Comparison of ENCODE assay signal across 8 cellular contexts in the genomic region with DNA sequence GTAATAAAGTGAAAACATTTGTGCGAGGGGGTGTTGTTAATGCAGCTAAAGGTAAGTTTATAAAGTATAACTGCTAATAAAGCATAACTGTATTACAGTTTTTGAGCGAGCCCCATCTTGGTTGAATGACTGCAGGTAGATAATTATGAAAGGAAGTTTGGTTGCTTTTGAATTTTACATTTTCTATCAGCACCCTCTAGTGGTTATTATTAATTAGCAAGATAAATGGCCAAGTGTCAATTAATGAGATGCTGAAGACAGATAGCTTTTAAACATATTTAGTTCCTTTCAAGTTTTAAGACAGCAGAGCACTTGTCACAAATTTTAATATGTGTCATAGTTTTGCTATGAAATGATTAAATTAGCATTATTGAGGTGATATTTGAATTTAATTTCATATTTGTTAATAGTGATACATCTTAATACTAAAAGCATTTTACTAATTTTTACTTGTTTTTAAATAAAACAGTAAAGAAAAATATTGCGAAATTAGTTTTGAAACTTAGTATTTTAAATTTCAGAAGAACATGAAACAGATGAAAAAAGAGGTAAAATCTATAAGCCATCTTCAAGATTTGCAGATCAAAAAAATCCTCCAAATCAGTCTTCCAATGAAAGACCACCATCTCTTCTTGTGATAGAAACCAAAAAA. TPM values are rescaled to one million over a fixed set of nuclear protein-coding genes. Genes with fewer than 3 reads are reported as not detected.
DNase-seq lines count a peak whose midpoint lies in the region; ATAC-seq and TF ChIP-seq lines count a peak whose summit lies in the region.

No MANE protein-coding gene starts in this region.

- H3K27ac ChIP-seq in heart right ventricle = no peak overlapping the region
- no peak overlapping the region for H3K27ac ChIP-seq in foreskin keratinocyte
- H3K27ac ChIP-seq in vagina = no peak overlapping the region

- H3K36me3 ChIP-seq in heart right ventricle (peaks cover 0 to 100% (median 38%) of the 10 kb centered on the region in 9 donors), vagina (peaks cover 0 to 44% of the 10 kb centered on the region in 2 donors)

- H3K4me3 ChIP-seq in heart right ventricle (no peak overlapping the region), vagina (no peak overlapping the region)

- no peaks in the 10 kb centered on the region for H3K9me3 ChIP-seq in heart right ventricle
- H3K9me3 ChIP-seq in vagina = no peaks in the 10 kb centered on the region

- intact Hi-C loops in heart right ventricle (cut with DNase I) (loop anchor here in 1 of 10 donors (5.0 kb wide), 1 partner anchor 419 kb away; a partner anchor contains a TSS), Right ventricle myocardium superior (cut with DNase I) (no loop called here), vagina (cut with DNase I) (no loop called here)

- 89 to 94% methylated on average over 3 of the region's 3 CpGs for WGBS in heart right ventricle, 2 donors

- H3K4me1 Mint-ChIP-seq in activated T-cell treated with anti-CD3 and anti-CD28 coated beads, Interleukin-2, amount 50 U/mL, for 24 hours (ENCODE audit: low read depth) = peaks cover 23% of the 10 kb centered on the region

- H3K36me3 Mint-ChIP-seq in activated T-cell treated with anti-CD3 and anti-CD28 coated beads, Interleukin-2, amount 50 U/mL, for 24 hours (ENCODE audit: low read depth) = peaks cover 93% of the 10 kb centered on the region

- TF ChIP-seq CTCF in heart right ventricle (IDR thresholded peaks at IDR 0.05) (peak; percentile 30 to 70 (median 63)), foreskin keratinocyte (conservative IDR thresholded peaks at IDR 0.05) (peak; percentile 66), vagina (IDR thresholded peaks at IDR 0.05) (peak; percentile 22 to 33 (median 30))

- no peak for ATAC-seq in heart right ventricle
- no peak for ATAC-seq in Right ventricle myocardium superior (ENCODE audit: poor library complexity)
- ATAC-seq in foreskin keratinocyte = no peak
- no peak for ATAC-seq in GM19035 (IDR thresholded peaks at IDR 0.05; ENCODE audit: unreplicated experiment)

- H3K4me3 Mint-ChIP-seq in activated T-cell treated with anti-CD3 and anti-CD28 coated beads, Interleukin-2, amount 50 U/mL, for 24 hours = no peak overlapping the region

- H3K4me1 ChIP-seq in heart right ventricle = peaks cover 0 to 3% (median 0%) of the 10 kb centered on the region in 9 donors
- H3K4me1 ChIP-seq in foreskin keratinocyte = no peaks in the 10 kb centered on the region
- H3K4me1 ChIP-seq in vagina = no peaks in the 10 kb centered on the region

- H3K27me3 ChIP-seq in heart right ventricle (no peaks in the 10 kb centered on the region), foreskin keratinocyte (no peaks in the 10 kb centered on the region), vagina (no peaks in the 10 kb centered on the region)

- no peak overlapping the region for H3K27ac Mint-ChIP-seq in activated T-cell treated with anti-CD3 and anti-CD28 coated beads, Interleukin-2, amount 50 U/mL, for 24 hours

- DNase-seq in heart right ventricle (no peak), Right ventricle myocardium superior (no peak), OCI-M1 (lab: John Stamatoyannopoulos, UW) (peak; percentile 13), foreskin keratinocyte (no peak), vagina (ENCODE audit: extremely low spot score in 2 of 2) (no peak)
- no peak for DNase-seq in activated naive CD4-positive, alpha-beta T cell (lab: John Stamatoyannopoulos, UW)
- DNase-seq in activated T-cell treated with anti-CD3 and anti-CD28 coated beads, Interleukin-2, amount 50 U/mL, for 24 hours = no peak

- no peaks in the 10 kb centered on the region for H3K27me3 Mint-ChIP-seq in activated T-cell treated with anti-CD3 and anti-CD28 coated beads, Interleukin-2, amount 50 U/mL, for 24 hours

- TF ChIP-seq POLR2A in vagina (IDR thresholded peaks at IDR 0.05) = no peak

- H3K9me3 Mint-ChIP-seq in activated T-cell treated with anti-CD3 and anti-CD28 coated beads, Interleukin-2, amount 50 U/mL, for 24 hours = no peaks in the 10 kb centered on the region

RNA-seq across cellular contexts. Expression of a gene that starts 15.1 kb away (rescaled TPM):
- total RNA-seq in heart right ventricle (10 to 100 TPM; 35.8 to 49.3 (median 40.2) TPM), Right ventricle myocardium superior (39.8 TPM), foreskin keratinocyte (98.4 and 98.5 TPM in 2 replicates), vagina (72.2 TPM)
- polyA plus RNA-seq in heart right ventricle (10 to 100 TPM; 14.1 to 47.4 TPM), foreskin keratinocyte (27.5 and 35.2 TPM in 2 replicates)

RNA-seq across cellular contexts. Expression of a gene that starts 53.0 kb away (rescaled TPM):
- 10 to 100 TPM in 9 of 10 donors, 1 to 10 TPM in 1; 9.7 to 18.4 (median 15.4) TPM for total RNA-seq in heart right ventricle
- polyA plus RNA-seq in heart right ventricle = 1 to 10 TPM; 3.9 to 5.1 TPM
- total RNA-seq in Right ventricle myocardium superior = 10.6 TPM
- not detected in 2 replicates for total RNA-seq in foreskin keratinocyte
- polyA plus RNA-seq in foreskin keratinocyte = not detected in 2 replicates
- total RNA-seq in vagina = not detected

Comparison
In these comparisons a context has a peak if more than half of its experiments do, and no peak if none do; other contexts are left out.
1. RNA of a gene that starts 53.0 kb away (total RNA-seq): 9.7 to 18.4 TPM in heart right ventricle and 10.6 TPM in Right ventricle myocardium superior (single experiment); not detected in foreskin keratinocyte and not detected in vagina (single experiment); every median in the first group is over 10 times any median in the second.
2. Peak in every context shown above with its lines, with median percentiles within 50 percentile points of each other: CTCF ChIP-seq.